ENCODE assay signal across 14 cellular contexts in genomic region chr10:59360605-59361515, GRCh38. TPM values are rescaled to one million over a fixed set of nuclear protein-coding genes. Genes with fewer than 3 reads are reported as not detected.
DNase-seq lines count a peak whose midpoint lies in the region; ATAC-seq and TF ChIP-seq lines count a peak whose summit lies in the region.
"Had no signal": no experiment of that assay in that cellular context is flagged by ENCODE, and none has a peak within 500 bp of the region (broad histone marks: within the 10 kb centered on the region; RNA-seq: fewer than 3 reads in every experiment).

No MANE protein-coding gene starts in this region.

- no peaks in the 10 kb centered on the region for H3K27me3 ChIP-seq in AG04450 (ENCODE audit: control insufficient read depth, insufficient read depth, low read length)
- H3K27me3 ChIP-seq in SK-N-SH (ENCODE audit: insufficient read depth), result no peaks in the 10 kb centered on the region
- no peaks in the 10 kb centered on the region for H3K27me3 ChIP-seq in right cardiac atrium (ENCODE audit: control insufficient read depth, insufficient read depth)

- 57% methylated on average over 6 of the region's 6 CpGs for WGBS in SK-N-SH (ENCODE audit: low lambda C conversion rate)
- 52% methylated on average over 6 of the region's 6 CpGs for whole genome bisulfite sequencing in right cardiac atrium

- no peaks in the 10 kb centered on the region; the same call in 1 of the 2 replicates for H4K20me1 ChIP-seq in SK-N-SH (ENCODE audit: insufficient read depth)

- peaks cover 6 to 9% of the 10 kb centered on the region in 2 experiments; a peak in 3 of 4 replicates for H3K4me1 ChIP-seq in SK-N-SH (ENCODE audit: control insufficient read depth in 1 of 2, insufficient read depth in 2 of 2, low read depth in 1 of 2, low read length in 1 of 2)
- peaks cover 3% of the 10 kb centered on the region for H3K4me1 ChIP-seq in right cardiac atrium (ENCODE audit: control insufficient read depth, insufficient read depth, low read length)

- POLR2A ChIA-PET in AG04450 (lab: Yijun Ruan, JAX), result interaction anchor here (0.6 to 2.3 kb wide), 4 partner anchors 12 to 76 kb away, joined by 3 to 13 read pairs (median 6); no protein-coding TSS in a partner anchor
- POLR2A ChIA-PET in SK-N-SH (lab: Yijun Ruan, JAX), result interaction anchor here (0.6 kb wide), 1 partner anchor 215 kb away, joined by 3 read pairs; no protein-coding TSS in a partner anchor

- H3K79me2 ChIP-seq in SK-N-SH (ENCODE audit: insufficient read depth), result peaks cover 15% of the 10 kb centered on the region

- H2AFZ ChIP-seq in SK-N-SH (ENCODE audit: low read depth), result peak overlapping the region; percentile 12; the same call in 1 of the 2 replicates

- in situ Hi-C loops in ACHN (cut with HindIII; ENCODE audit: low pct_ligation_motif_present, low pct_unique_long_range_greater_than_20kb, low sequenced_read_pairs), result no loop called here

- CTCF ChIA-PET in AG04450 (lab: Charles Lee) (interaction anchor here (0.6 to 1.2 kb wide), 4 partner anchors 24 to 285 kb away, joined by 3 to 5 read pairs (median 3); no protein-coding TSS in a partner anchor), SK-N-SH (lab: Yijun Ruan, JAX) (interaction anchor here (1.1 to 5.8 kb wide), 5 partner anchors 10 to 262 kb away, joined by 3 to 27 read pairs (median 3); no protein-coding TSS in a partner anchor)

- DNase-seq in AG04450 (ENCODE audit: low read depth, low spot score) (no peak), SK-N-SH (no peak), right cardiac atrium (no peak), retinal pigment epithelial cell (ENCODE audit: low read depth) (no peak), DMS 273 treated with DMSO at 0.1 percent for 48 hours (lab: John Stamatoyannopoulos, UW) (no peak), hippocampal formation (lab: John Stamatoyannopoulos, UW) (no peak), ACHN (no peak), KG1 (lab: John Stamatoyannopoulos, UW) (no peak)
- DNase-seq: activated CD8-positive, alpha-beta memory T cell treated with anti-CD3 and anti-CD28 coated beads, Interleukin-2, amount 50 U/mL, for 48 hours; amniotic stem cell; naive thymus-derived CD8-positive, alpha-beta T cell; NCI-H2107 had no signal

- no peaks in the 10 kb centered on the region for H3K9me3 ChIP-seq in AG04450 (ENCODE audit: control insufficient read depth, insufficient read depth, low read length)
- H3K9me3 ChIP-seq in SK-N-SH, result no peaks in the 10 kb centered on the region
- H3K9me3 ChIP-seq in right cardiac atrium (ENCODE audit: control insufficient read depth, low read length), result no peaks in the 10 kb centered on the region

- H3K27ac ChIP-seq in AG04450 (ENCODE audit: low read depth, low read length), result no peak overlapping the region
- H3K27ac ChIP-seq in SK-N-SH (ENCODE audit: low read depth in 2 of 2, low read length in 1 of 2), result peak overlapping the region; percentile 78 to 95
- H3K27ac ChIP-seq in right cardiac atrium (ENCODE audit: low read length), result peak overlapping the region; percentile 20

- H3K36me3 ChIP-seq in SK-N-SH (replicated peaks in 1 of 2; ENCODE audit: control insufficient read depth in 1 of 2, insufficient read depth in 2 of 2, low read length in 1 of 2), result no peaks in the 10 kb centered on the region

- ATAC-seq in right cardiac atrium, result no peak
- ATAC-seq: naive thymus-derived CD8-positive, alpha-beta T cell had no signal

- intact Hi-C loops in right cardiac atrium (cut with DNase I), result no loop called here

- no peaks in the 10 kb centered on the region for H3K9me2 ChIP-seq in SK-N-SH

- peak overlapping the region; percentile 29 for H3K4me3 ChIP-seq in AG04450 (ENCODE audit: low read depth, low read length)
- H3K4me3 ChIP-seq in SK-N-SH (ENCODE audit: low read depth in 2 of 2, low read length in 1 of 2), result peak overlapping the region; percentile 45 to 66; a peak in 3 of 4 replicates
- peak overlapping the region; percentile 2 for H3K4me3 ChIP-seq in right cardiac atrium (ENCODE audit: low read length)
- H3K4me3 ChIP-seq in retinal pigment epithelial cell (ENCODE audit: low read length), result peak overlapping the region; percentile 20

- TF ChIP-seq RAD21 in SK-N-SH (IDR thresholded peaks at IDR 0.05; ENCODE audit: low read length), result no peak

- peak overlapping the region; percentile 40 for H3K9ac ChIP-seq in SK-N-SH

- no peak for TF ChIP-seq CTCF in AG04450 (IDR thresholded peaks at IDR 0.05; ENCODE audit: low read depth, low read length)
- TF ChIP-seq CTCF in SK-N-SH (IDR thresholded peaks at IDR 0.05), result no peak
- TF ChIP-seq CTCF in retinal pigment epithelial cell (conservative IDR thresholded peaks at IDR 0.05; ENCODE audit: low read depth, low read length), result no peak

- TF ChIP-seq EP300 in SK-N-SH (IDR thresholded peaks at IDR 0.05; ENCODE audit: borderline replicate concordance in 1 of 2, low read depth in 1 of 2, low read length in 1 of 2), result no peak

- peak overlapping the region; percentile 87 for H3K4me2 ChIP-seq in SK-N-SH

- no peaks in the 10 kb centered on the region for H3F3A ChIP-seq in SK-N-SH (replicated peaks; ENCODE audit: insufficient read depth)

TF ChIP-seq in SK-N-SH, 30 proteins besides CTCF, POLR2A, EP300 and RAD21:
- TF ChIP-seq PBX3 (IDR thresholded peaks at IDR 0.05) (peak; percentile 67), NRF1 (IDR thresholded peaks at IDR 0.05; ENCODE audit: low read depth, low read length) (no peak), FOXJ3 (CRISPR knock-in tag; IDR thresholded peaks at IDR 0.05) (no peak), NFIC (IDR thresholded peaks at IDR 0.05; ENCODE audit: borderline replicate concordance) (no peak), YY1 (IDR thresholded peaks at IDR 0.05; ENCODE audit: low read depth) (0 out of 2 replicates have a peak, but pooled peaks have one; percentile 35), TCF12 (IDR thresholded peaks at IDR 0.05) (peak; percentile 27; the same call in 1 of the 2 replicates), ZBTB33 (IDR thresholded peaks at IDR 0.05; ENCODE audit: borderline replicate concordance, low read depth) (no peak)

RNA-seq across cellular contexts. Expression of gene FAM13C, which starts 1.5 kb away (rescaled TPM):
- polyA plus RNA-seq in AG04450 (2011; rRNA removed), result 3.1 and 4.6 TPM in 2 replicates
- polyA minus RNA-seq in AG04450 (2011; rRNA and poly(A)+ RNA removed), result 11.1 and 11.4 TPM in 2 replicates
- 7.0 and 7.6 TPM in 2 replicates for polyA plus RNA-seq in SK-N-SH (2012; rRNA removed)
- polyA plus RNA-seq in SK-N-SH (2012; cell fraction: cytosol; rRNA removed), result 6.5 and 6.8 TPM in 2 replicates
- 11.8 and 14.4 TPM in 2 replicates for polyA plus RNA-seq in SK-N-SH (2012; cell fraction: nucleus; rRNA removed)
- 1 to 10 TPM; 3.2 to 6.8 (median 5.9) TPM for total RNA-seq in right cardiac atrium
- 3.4 TPM for polyA plus RNA-seq in right cardiac atrium
- total RNA-seq: endothelial cell of umbilical vein; naive thymus-derived CD8-positive, alpha-beta T cell had no signal
- polyA plus RNA-seq: IgD-negative memory B cell; naive thymus-derived CD8-positive, alpha-beta T cell had no signal

Comparison
In these comparisons a context has a peak if more than half of its experiments do, and no peak if none do; other contexts are left out.
1. H3K4me3 ChIP-seq: peak in every context shown above with its lines; median percentile 56 in SK-N-SH; 29 in AG04450; 20 in retinal pigment epithelial cell; 2 in right cardiac atrium.